Comparison of ENCODE assay signal across 26 cellular contexts in the genomic region with DNA sequence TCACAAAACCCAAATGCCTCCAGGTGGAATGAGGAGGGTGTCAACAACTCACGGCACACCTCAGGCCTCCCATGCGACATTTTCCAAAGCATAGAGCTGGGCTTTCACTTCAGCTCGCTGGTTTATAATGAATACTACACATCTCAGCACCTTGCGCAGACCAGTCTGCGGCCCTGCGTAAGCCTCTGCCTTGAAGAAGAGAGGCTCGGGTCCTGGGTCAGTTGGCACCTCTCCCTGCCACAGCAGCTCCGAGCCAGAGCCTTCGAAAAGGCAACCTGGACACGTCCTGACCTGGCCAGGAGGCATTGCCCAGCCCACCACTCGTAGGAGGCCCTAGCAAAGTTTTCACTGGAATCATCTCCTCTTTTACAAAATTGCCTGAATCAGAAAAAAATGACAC.
"Had no signal": no experiment of that assay in that cellular context is flagged by ENCODE, and none has a peak within 500 bp of the region (broad histone marks: within the 10 kb centered on the region; RNA-seq: fewer than 3 reads in every experiment).

No MANE protein-coding gene starts in this region.

- H3K27ac Mint-ChIP-seq: dendritic cell treated with granulocyte-macrophage colony-stimulating factor and Interleukin-4, amounts not matched to agents 40 ng/mL and 50 ng/mL, for 4 days; endodermal cell; memory B cell; stimulated activated naive CD8-positive, alpha-beta T cell treated with anti-CD3 and anti-CD28 coated beads, Interleukin-15, Interleukin-2, amounts not matched to agents 100 ng/mL and 50 ng/mL, for 24 hours had no signal

- H3K4me3 Mint-ChIP-seq: dendritic cell treated with granulocyte-macrophage colony-stimulating factor and Interleukin-4, amounts not matched to agents 40 ng/mL and 50 ng/mL, for 4 days; endodermal cell; memory B cell; nephron progenitor cell; stimulated activated naive B cell treated with anti-CD40 and anti-IgM and Interleukin-4, amounts not matched to agents 10 μg/mL and 1 μg/mL and 100 μg/mL, for 72 hours; stimulated activated naive CD8-positive, alpha-beta T cell treated with anti-CD3 and anti-CD28 coated beads, Interleukin-15, Interleukin-2, amounts not matched to agents 100 ng/mL and 50 ng/mL, for 24 hours had no signal

- H3K36me3 ChIP-seq: colonic mucosa, gastrocnemius medialis, prostate gland, right atrium auricular region, thoracic aorta, tibial nerve, upper lobe of left lung had no signal

- H3K27ac ChIP-seq: colonic mucosa, epithelial cell of prostate, gastrocnemius medialis, prostate gland, skin epidermis, thoracic aorta, upper lobe of left lung had no signal

- H3K27me3 ChIP-seq: colonic mucosa, gastrocnemius medialis, right atrium auricular region, tibial nerve, upper lobe of left lung had no signal

- H3K27me3 Mint-ChIP-seq: dendritic cell treated with granulocyte-macrophage colony-stimulating factor and Interleukin-4, amounts not matched to agents 40 ng/mL and 50 ng/mL, for 4 days had no signal

- H3K9me3 ChIP-seq: colonic mucosa, gastrocnemius medialis, prostate gland, right atrium auricular region, thoracic aorta, upper lobe of left lung had no signal

- DNase-seq: central memory CD4-positive, alpha-beta T cell; colonic mucosa; effector CD8-positive, alpha-beta T cell; endodermal cell; foreskin fibroblast; gastrocnemius medialis; kidney glomerular epithelial cell; nephron progenitor cell; stimulated activated CD4-positive, alpha-beta T cell treated with anti-CD3 and anti-CD28 coated beads, Interleukin-15, amount 100 ng/mL, for 24 hours; stimulated activated CD4-positive, alpha-beta T cell treated with anti-CD3 and anti-CD28 coated beads, Interleukin-2, amount 100 ng/mL, for 48 hours; stimulated activated naive B cell treated with anti-CD40 and anti-IgM and Interleukin-4, amounts not matched to agents 10 μg/mL and 1 μg/mL and 100 μg/mL, for 72 hours; upper lobe of left lung had no signal

- H3K36me3 Mint-ChIP-seq: stimulated activated naive B cell treated with anti-CD40 and anti-IgM and Interleukin-4, amounts not matched to agents 10 μg/mL and 1 μg/mL and 100 μg/mL, for 72 hours had no signal

- H3K4me1 ChIP-seq: colonic mucosa, gastrocnemius medialis, prostate gland, right atrium auricular region had no signal

- FAIRE-seq: islet of Langerhans, urothelium cell line had no signal

- H3K4me3 ChIP-seq: colonic mucosa, gastrocnemius medialis, lung, prostate gland, skin epidermis, thoracic aorta, tibial nerve, upper lobe of left lung had no signal

- ATAC-seq: esophagus mucosa; gastrocnemius medialis; left lobe of liver; stimulated activated naive B cell treated with anti-CD40 and anti-IgM and Interleukin-4, amounts not matched to agents 10 μg/mL and 1 μg/mL and 100 μg/mL, for 72 hours had no signal
